6 cellular contexts compared by ENCODE assay signal in the genomic region with DNA sequence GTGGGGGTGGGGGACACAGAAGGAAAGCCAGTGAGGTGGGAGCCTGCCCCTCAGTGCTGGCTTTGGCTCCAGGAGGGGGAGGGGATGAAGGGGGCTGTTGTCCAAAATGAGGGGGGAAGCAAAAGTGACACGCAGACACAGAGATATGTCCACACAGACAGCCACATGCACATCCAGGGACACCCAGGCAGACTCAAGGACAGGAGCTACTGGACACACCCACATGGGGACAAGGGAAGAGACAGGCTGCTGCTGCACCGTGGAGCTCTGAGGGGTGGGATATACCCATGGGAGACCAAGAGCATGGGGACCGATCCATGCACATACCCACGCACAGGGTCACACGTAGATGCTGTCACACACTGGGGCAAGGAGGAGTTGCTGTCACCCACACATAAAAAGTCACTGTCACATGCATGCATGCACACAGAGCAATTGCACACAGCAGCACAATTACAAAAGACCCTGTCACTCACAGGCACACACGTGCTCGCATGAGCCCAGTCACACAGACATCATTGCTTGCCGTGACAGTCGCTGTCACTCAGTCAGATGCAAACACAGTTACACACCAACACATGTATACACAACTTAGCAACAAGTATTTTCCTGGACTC. TPM values are rescaled to one million over a fixed set of nuclear protein-coding genes. Genes with fewer than 3 reads are reported as not detected.
DNase-seq lines count a peak whose midpoint lies in the region; ATAC-seq and TF ChIP-seq lines count a peak whose summit lies in the region.

No MANE protein-coding gene starts in this region.

- H2AFZ ChIP-seq in GM23338, result no peak overlapping the region

- H3K9me3 ChIP-seq in adipocyte (ENCODE audit: control insufficient read depth, low read length), result no peaks in the 10 kb centered on the region
- H3K9me3 ChIP-seq in mononuclear cell (ENCODE audit: low read depth, low read length), result no peaks in the 10 kb centered on the region

- peak overlapping the region; percentile 97 for H3K9ac ChIP-seq in adipocyte (ENCODE audit: low read length)

- H4K20me1 ChIP-seq in GM23338 (replicated peaks; ENCODE audit: insufficient read depth), result no peaks in the 10 kb centered on the region

- no peaks in the 10 kb centered on the region for H3K79me2 ChIP-seq in GM23338 (replicated peaks; ENCODE audit: insufficient read depth)

- H3K4me2 ChIP-seq in GM23338, result peak overlapping the region; percentile 89

- no peaks in the 10 kb centered on the region for H3K9me3 Mint-ChIP-seq in GM23338

- no peaks in the 10 kb centered on the region for H3K9me2 ChIP-seq in GM23338 (ENCODE audit: insufficient read depth)

- 0 out of 2 replicates have a peak, but pooled peaks cover 26% of the 10 kb centered on the region for H3F3A ChIP-seq in GM23338 (replicated peaks; ENCODE audit: low read depth)

- peak overlapping the region; percentile 82 for H3K4me3 Mint-ChIP-seq in GM23338

- no peak for TF ChIP-seq CTCF in GM23338 (conservative IDR thresholded peaks at IDR 0.05; ENCODE audit: low read depth in 2 of 2)

- H3K4me3 ChIP-seq in GM23338 (peak overlapping the region; percentile 92), adipocyte (ENCODE audit: low read length) (peak overlapping the region; percentile 95), mononuclear cell (ENCODE audit: low read length) (peak overlapping the region; percentile 88)

- no peak overlapping the region for H3K27ac Mint-ChIP-seq in GM23338

- peaks cover 66% of the 10 kb centered on the region for H3K4me1 Mint-ChIP-seq in GM23338

- H3K27me3 Mint-ChIP-seq in GM23338 (ENCODE audit: insufficient read depth, low read depth, poor library complexity), result peaks cover 30% of the 10 kb centered on the region

- no peaks in the 10 kb centered on the region for H3K36me3 ChIP-seq in GM23338 (ENCODE audit: insufficient read depth)
- no peaks in the 10 kb centered on the region for H3K36me3 ChIP-seq in adipocyte (ENCODE audit: control insufficient read depth, insufficient read depth, low read length, severe bottlenecking)

- DNase-seq in GM23338 (ENCODE audit: low spot score), result no peak
- no peak for DNase-seq in adipocyte (ENCODE audit: low read depth)

- H3K27me3 ChIP-seq in GM23338 (ENCODE audit: insufficient read depth) (peaks cover 20% of the 10 kb centered on the region), adipocyte (replicated peaks; ENCODE audit: control insufficient read depth, insufficient read depth, low read length) (no peaks in the 10 kb centered on the region), mononuclear cell (ENCODE audit: insufficient read depth, low read length) (no peaks in the 10 kb centered on the region)

- no peaks in the 10 kb centered on the region for H3K36me3 Mint-ChIP-seq in GM23338 (ENCODE audit: low read depth)

- H3K4me1 ChIP-seq in GM23338 (ENCODE audit: insufficient read depth) (peaks cover 43% of the 10 kb centered on the region), adipocyte (ENCODE audit: control insufficient read depth, insufficient read depth, low read length) (peaks cover 38% of the 10 kb centered on the region), mononuclear cell (ENCODE audit: insufficient read depth, low read length) (peaks cover 48% of the 10 kb centered on the region)

- no peak for ATAC-seq in GM23338
- no peak for ATAC-seq in GM21360 (IDR thresholded peaks at IDR 0.05; ENCODE audit: unreplicated experiment)
- ATAC-seq in GM21367 (IDR thresholded peaks at IDR 0.05; ENCODE audit: unreplicated experiment), result no peak
- ATAC-seq in GM18858 (IDR thresholded peaks at IDR 0.05; ENCODE audit: unreplicated experiment), result no peak

- no peak overlapping the region for H3K27ac ChIP-seq in GM23338 (ENCODE audit: low read depth)

TF ChIP-seq in GM23338, 12 proteins besides CTCF, POLR2A, EP300 and RAD21 (continues in another document):
- TF ChIP-seq EZH2phosphoT487 (IDR thresholded peaks at IDR 0.05; ENCODE audit: unreplicated experiment) (no peak), JUNB (IDR thresholded peaks at IDR 0.05; ENCODE audit: unreplicated experiment) (no peak), STAT1 (IDR thresholded peaks at IDR 0.05; ENCODE audit: unreplicated experiment) (no peak), POLR2AphosphoS5 (IDR thresholded peaks at IDR 0.05; ENCODE audit: low read depth) (no peak), EZH2 (IDR thresholded peaks at IDR 0.05; ENCODE audit: low read depth, unreplicated experiment) (no peak), CREB1 (CRISPR knock-in tag; IDR thresholded peaks at IDR 0.05; ENCODE audit: low read depth) (no peak), ZNF114 (CRISPR knock-in tag; IDR thresholded peaks at IDR 0.05) (no peak)
- TF ChIP-seq, protein P1, sequence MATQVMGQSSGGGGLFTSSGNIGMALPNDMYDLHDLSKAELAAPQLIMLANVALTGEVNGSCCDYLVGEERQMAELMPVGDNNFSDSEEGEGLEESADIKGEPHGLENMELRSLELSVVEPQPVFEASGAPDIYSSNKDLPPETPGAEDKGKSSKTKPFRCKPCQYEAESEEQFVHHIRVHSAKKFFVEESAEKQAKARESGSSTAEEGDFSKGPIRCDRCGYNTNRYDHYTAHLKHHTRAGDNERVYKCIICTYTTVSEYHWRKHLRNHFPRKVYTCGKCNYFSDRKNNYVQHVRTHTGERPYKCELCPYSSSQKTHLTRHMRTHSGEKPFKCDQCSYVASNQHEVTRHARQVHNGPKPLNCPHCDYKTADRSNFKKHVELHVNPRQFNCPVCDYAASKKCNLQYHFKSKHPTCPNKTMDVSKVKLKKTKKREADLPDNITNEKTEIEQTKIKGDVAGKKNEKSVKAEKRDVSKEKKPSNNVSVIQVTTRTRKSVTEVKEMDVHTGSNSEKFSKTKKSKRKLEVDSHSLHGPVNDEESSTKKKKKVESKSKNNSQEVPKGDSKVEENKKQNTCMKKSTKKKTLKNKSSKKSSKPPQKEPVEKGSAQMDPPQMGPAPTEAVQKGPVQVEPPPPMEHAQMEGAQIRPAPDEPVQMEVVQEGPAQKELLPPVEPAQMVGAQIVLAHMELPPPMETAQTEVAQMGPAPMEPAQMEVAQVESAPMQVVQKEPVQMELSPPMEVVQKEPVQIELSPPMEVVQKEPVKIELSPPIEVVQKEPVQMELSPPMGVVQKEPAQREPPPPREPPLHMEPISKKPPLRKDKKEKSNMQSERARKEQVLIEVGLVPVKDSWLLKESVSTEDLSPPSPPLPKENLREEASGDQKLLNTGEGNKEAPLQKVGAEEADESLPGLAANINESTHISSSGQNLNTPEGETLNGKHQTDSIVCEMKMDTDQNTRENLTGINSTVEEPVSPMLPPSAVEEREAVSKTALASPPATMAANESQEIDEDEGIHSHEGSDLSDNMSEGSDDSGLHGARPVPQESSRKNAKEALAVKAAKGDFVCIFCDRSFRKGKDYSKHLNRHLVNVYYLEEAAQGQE (IDR thresholded peaks at IDR 0.05; ENCODE audit: unreplicated experiment), result no peak
- TF ChIP-seq, protein P2, sequence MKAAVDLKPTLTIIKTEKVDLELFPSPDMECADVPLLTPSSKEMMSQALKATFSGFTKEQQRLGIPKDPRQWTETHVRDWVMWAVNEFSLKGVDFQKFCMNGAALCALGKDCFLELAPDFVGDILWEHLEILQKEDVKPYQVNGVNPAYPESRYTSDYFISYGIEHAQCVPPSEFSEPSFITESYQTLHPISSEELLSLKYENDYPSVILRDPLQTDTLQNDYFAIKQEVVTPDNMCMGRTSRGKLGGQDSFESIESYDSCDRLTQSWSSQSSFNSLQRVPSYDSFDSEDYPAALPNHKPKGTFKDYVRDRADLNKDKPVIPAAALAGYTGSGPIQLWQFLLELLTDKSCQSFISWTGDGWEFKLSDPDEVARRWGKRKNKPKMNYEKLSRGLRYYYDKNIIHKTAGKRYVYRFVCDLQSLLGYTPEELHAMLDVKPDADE (IDR thresholded peaks at IDR 0.05), result no peak

RNA-seq across cellular contexts. Expression of gene THRA, which starts 1.3 kb away (rescaled TPM):
- total RNA-seq in GM23338 (2014; rRNA removed; shearing (Covaris generic)), result 9.6 and 10.5 TPM in 2 replicates
- polyA plus RNA-seq in GM23338 (2016; fragmentation: Nextera tagmentation; extraction: Ambion mirVana), result 3.4 and 3.6 TPM in 2 replicates
- 39.0 TPM for total RNA-seq in mononuclear cell

RNA-seq across cellular contexts. Expression of gene MED24, which starts 9.8 kb away (rescaled TPM):
- 88.9 and 95.1 TPM in 2 replicates for total RNA-seq in GM23338 (2014; rRNA removed; shearing (Covaris generic))
- 44.4 and 44.8 TPM in 2 replicates for polyA plus RNA-seq in GM23338 (2016; fragmentation: Nextera tagmentation; extraction: Ambion mirVana)
- total RNA-seq in mononuclear cell, result 37.3 TPM

RNA-seq across cellular contexts. Expression of gene NR1D1, which starts 36.4 kb away (rescaled TPM):
- total RNA-seq in GM23338 (2014; rRNA removed; shearing (Covaris generic)), result 3.6 and 4.2 TPM in 2 replicates
- polyA plus RNA-seq in GM23338 (2016; fragmentation: Nextera tagmentation; extraction: Ambion mirVana), result 3.1 and 3.3 TPM in 2 replicates
- 9.9 TPM for total RNA-seq in mononuclear cell

RNA-seq across cellular contexts. Expression of gene CSF3, which starts 48.8 kb away (rescaled TPM):
- total RNA-seq in GM23338 (2014; rRNA removed; shearing (Covaris generic)), result 1.2 TPM in 1 of 2 replicates, not detected in the other
- polyA plus RNA-seq in GM23338 (2016; fragmentation: Nextera tagmentation; extraction: Ambion mirVana), result not detected in 2 replicates
- total RNA-seq in mononuclear cell, result not detected

RNA-seq across cellular contexts. Expression of gene MSL1, which starts 57.7 kb away (rescaled TPM):
- total RNA-seq in GM23338 (2014; rRNA removed; shearing (Covaris generic)), result 52.5 and 56.5 TPM in 2 replicates
- 14.3 and 16.2 TPM in 2 replicates for polyA plus RNA-seq in GM23338 (2016; fragmentation: Nextera tagmentation; extraction: Ambion mirVana)
- 81.1 TPM for total RNA-seq in mononuclear cell
